Comparison of ENCODE assay signal across 9 cellular contexts in genomic region chr11:101916422-101916821, GRCh38. TPM values are rescaled to one million over a fixed set of nuclear protein-coding genes. Genes with fewer than 3 reads are reported as not detected.
DNase-seq lines count a peak whose midpoint lies in the region; ATAC-seq and TF ChIP-seq lines count a peak whose summit lies in the region.
"Had no signal": no experiment of that assay in that cellular context is flagged by ENCODE, and none has a peak within 500 bp of the region (broad histone marks: within the 10 kb centered on the region; RNA-seq: fewer than 3 reads in every experiment).

Gene ANGPTL5, minus strand, starts transcription at chr11:101916522. Its CDS starts 8,613 bp downstream, at chr11:101907909.

- 86 to 89% methylated on average over 1 of the region's 2 CpGs for WGBS in mesodermal cell (ENCODE audit: insufficient coverage in 2 of 2), 2 experiments

- TF ChIP-seq CTCF in breast epithelium (IDR thresholded peaks at IDR 0.05) (no peak), upper lobe of right lung (IDR thresholded peaks at IDR 0.05) (no peak)

- H3K27ac Mint-ChIP-seq in activated naive CD4-positive, alpha-beta T cell treated with anti-CD3 and anti-CD28 coated beads, Interleukin-2, amount 10 ng/mL, durations not matched to agents 7 days and 5 days = peak within 1 kb of the TSS; percentile 79

- peak within 1 kb of the TSS; percentile 55 to 85 (median 72) for H3K4me3 ChIP-seq in breast epithelium
- H3K4me3 ChIP-seq in mesodermal cell (ENCODE audit: extremely low read depth, insufficient read depth, low read length, poor library complexity, severe bottlenecking) = peak within 1 kb of the TSS; percentile 59
- H3K4me3 ChIP-seq in upper lobe of right lung = peak within 1 kb of the TSS; percentile 77

- H3K4me3 Mint-ChIP-seq in activated naive CD4-positive, alpha-beta T cell treated with anti-CD3 and anti-CD28 coated beads, Interleukin-2, amount 10 ng/mL, durations not matched to agents 7 days and 5 days = peak within 1 kb of the TSS; percentile 85

- no peaks in the 10 kb centered on the region for H3K9me3 Mint-ChIP-seq in activated naive CD4-positive, alpha-beta T cell treated with anti-CD3 and anti-CD28 coated beads, Interleukin-2, amount 10 ng/mL, durations not matched to agents 7 days and 5 days

- H3K4me1 Mint-ChIP-seq in activated naive CD4-positive, alpha-beta T cell treated with anti-CD3 and anti-CD28 coated beads, Interleukin-2, amount 10 ng/mL, durations not matched to agents 7 days and 5 days = peaks cover 23% of the 10 kb centered on the region

- no peak for ATAC-seq in upper lobe of right lung

- no peak for DNase-seq in activated naive CD4-positive, alpha-beta T cell treated with anti-CD3 and anti-CD28 coated beads, Interleukin-2, amount 10 ng/mL, durations not matched to agents 7 days and 5 days
- no peak for DNase-seq in activated naive CD4-positive, alpha-beta T cell treated with anti-CD3 and anti-CD28 coated beads, Interleukin-2, amount 50 U/mL, for 16 hours
- DNase-seq in breast epithelium (ENCODE audit: low spot score in 2 of 2) (no peak), upper lobe of right lung (no peak), hypothalamus (lab: John Stamatoyannopoulos, UW) (no peak), NCI-H1436 treated with DMSO at 0.1 percent for 48 hours (lab: John Stamatoyannopoulos, UW) (no peak), NCI-H187 treated with DMSO at 0.1 percent for 48 hours (lab: John Stamatoyannopoulos, UW) (no peak)

- H3K9me3 ChIP-seq in breast epithelium (no peaks in the 10 kb centered on the region), mesodermal cell (ENCODE audit: control insufficient read depth, low read length) (no peaks in the 10 kb centered on the region), upper lobe of right lung (no peaks in the 10 kb centered on the region)

- CTCF ChIA-PET in activated naive CD4-positive, alpha-beta T cell treated with anti-CD3 and anti-CD28 coated beads, Interleukin-2, amount 10 ng/mL, durations not matched to agents 7 days and 5 days (lab: Charles Lee) = interaction anchor here (1.2 kb wide), 1 partner anchor 90 kb away, joined by 6 read pairs; no protein-coding TSS in a partner anchor

- H3K27me3 ChIP-seq in breast epithelium (no peaks in the 10 kb centered on the region), upper lobe of right lung (no peaks in the 10 kb centered on the region)

- H3K27ac ChIP-seq in breast epithelium (peak within 1 kb of the TSS; percentile 92 to 94), mesodermal cell (ENCODE audit: low read depth, low read length, severe bottlenecking) (peak within 1 kb of the TSS; percentile 98), upper lobe of right lung (peak within 1 kb of the TSS; percentile 86)

- no peak for TF ChIP-seq POLR2A in breast epithelium (IDR thresholded peaks at IDR 0.05)

- H3K36me3 Mint-ChIP-seq in activated naive CD4-positive, alpha-beta T cell treated with anti-CD3 and anti-CD28 coated beads, Interleukin-2, amount 10 ng/mL, durations not matched to agents 7 days and 5 days = no peaks in the 10 kb centered on the region

- H3K27me3 Mint-ChIP-seq in activated naive CD4-positive, alpha-beta T cell treated with anti-CD3 and anti-CD28 coated beads, Interleukin-2, amount 10 ng/mL, durations not matched to agents 7 days and 5 days = peaks cover 9% of the 10 kb centered on the region

- intact Hi-C loops in breast epithelium (cut with DNase I; ENCODE audit: low total_unique reads) (no loop called here), upper lobe of right lung (cut with DNase I) (no loop called here)

- H3K4me1 ChIP-seq in breast epithelium (no peaks in the 10 kb centered on the region), mesodermal cell (ENCODE audit: control insufficient read depth, insufficient read depth, low read length, poor library complexity, severe bottlenecking) (peaks cover 27% of the 10 kb centered on the region), upper lobe of right lung (no peaks in the 10 kb centered on the region)

- H3K36me3 ChIP-seq in breast epithelium = no peaks in the 10 kb centered on the region
- H3K36me3 ChIP-seq in mesodermal cell (ENCODE audit: control insufficient read depth, insufficient read depth, low read length) = no peaks in the 10 kb centered on the region
- no peaks in the 10 kb centered on the region for H3K36me3 ChIP-seq in upper lobe of right lung

RNA-seq across cellular contexts. Expression of gene ANGPTL5, which starts in this region (rescaled TPM):
- total RNA-seq in breast epithelium (1 to 10 TPM in 1 of 3 donors, under 1 TPM in 1, not detected in 1; 0.33 to 5.6 TPM), upper lobe of right lung (0.23 TPM)
- polyA plus RNA-seq in mesodermal cell (2013, experiment 1 of 2) = not detected
- polyA plus RNA-seq in mesodermal cell (2013, experiment 2 of 2) = not detected
- total RNA-seq: M059J had no signal
